18 cellular contexts compared by ENCODE assay signal in genomic region chr13:44364019-44364418, GRCh38. TPM values are rescaled to one million over a fixed set of nuclear protein-coding genes. Genes with fewer than 3 reads are reported as not detected.
A peak's percentile ranks its signal among the peaks of the same experiment; 100 is the strongest.
DNase-seq lines count a peak whose midpoint lies in the region; ATAC-seq and TF ChIP-seq lines count a peak whose summit lies in the region.
"Had no signal": no experiment of that assay in that cellular context is flagged by ENCODE, and none has a peak within 500 bp of the region (broad histone marks: within the 10 kb centered on the region; RNA-seq: fewer than 3 reads in every experiment).

No MANE protein-coding gene starts in this region.

- H3F3A ChIP-seq in SK-N-SH (replicated peaks; ENCODE audit: insufficient read depth) (peaks cover 14% of the 10 kb centered on the region), smooth muscle cell (ENCODE audit: low read depth) (peaks cover 31% of the 10 kb centered on the region)

- peak overlapping the region in 1 of 2 experiments; percentile 63; a peak in 2 of 4 replicates for H3K27ac ChIP-seq in SK-N-SH (ENCODE audit: low read depth in 2 of 2, low read length in 1 of 2)
- peak overlapping the region; percentile 32 for H3K27ac ChIP-seq in ectodermal cell (ENCODE audit: insufficient read depth, low read depth, low read length, poor library complexity, severe bottlenecking)
- H3K27ac ChIP-seq in smooth muscle cell (ENCODE audit: low read depth): peak overlapping the region; percentile 87
- H3K27ac ChIP-seq: BLaER1 treated with 17β-estradiol and CSF1 and Interleukin-3, amounts not matched to agents 10 nM and 100 nM; brain microvascular endothelial cell; HL-60; upper lobe of left lung had no signal

- WGBS in SK-N-SH (ENCODE audit: low lambda C conversion rate): 89% methylated on average over 8 of the region's 8 CpGs
- 93 to 99% methylated on average over 5 to 8 of the region's 8 CpGs for WGBS in ectodermal cell, 2 experiments
- 67% methylated on average over 8 of the region's 8 CpGs for WGBS in smooth muscle cell (ENCODE audit: low lambda C conversion rate)

- no peak for DNase-seq in SK-N-SH
- DNase-seq in left lobe of liver (ENCODE audit: low spot score): no peak
- DNase-seq in smooth muscle cell (lab: John Stamatoyannopoulos, UW; ENCODE audit: unreplicated experiment): no peak
- DNase-seq in NCI-H1417 treated with DMSO at 0.1 percent for 48 hours (lab: John Stamatoyannopoulos, UW): no peak
- no peak for DNase-seq in GOT3 (lab: John Stamatoyannopoulos, UW)
- no peak for DNase-seq in NCI-H446 (lab: John Stamatoyannopoulos, UW)
- DNase-seq: 8988T; KBM-7; left colon; NCI-H1092 treated with DMSO at 0.1 percent for 48 hours; Peyer's patch; stimulated activated naive CD4-positive, alpha-beta T cell; upper lobe of left lung had no signal

- no peak for TF ChIP-seq EP300 in SK-N-SH (IDR thresholded peaks at IDR 0.05; ENCODE audit: borderline replicate concordance in 1 of 2, low read depth in 1 of 2, low read length in 1 of 2)

- POLR2A ChIA-PET in SK-N-SH (lab: Yijun Ruan, JAX): no interaction called here

- H3K9me3 ChIP-seq in SK-N-SH (no peaks in the 10 kb centered on the region), ectodermal cell (ENCODE audit: control insufficient read depth, low read length) (no peaks in the 10 kb centered on the region), smooth muscle cell (replicated peaks; ENCODE audit: low read depth) (no peaks in the 10 kb centered on the region)
- H3K9me3 ChIP-seq: Peyer's patch, upper lobe of left lung had no signal

- H3K4me3 ChIP-seq in SK-N-SH (ENCODE audit: low read depth in 2 of 2, low read length in 1 of 2) (no peak overlapping the region), ectodermal cell (ENCODE audit: insufficient read depth, low read depth, low read length) (no peak overlapping the region), smooth muscle cell (no peak overlapping the region)
- H3K4me3 ChIP-seq: BLaER1 treated with 17β-estradiol and CSF1 and Interleukin-3, amounts not matched to agents 10 nM and 100 nM; Peyer's patch; upper lobe of left lung had no signal

- H3K79me2 ChIP-seq in SK-N-SH (ENCODE audit: insufficient read depth) (no peaks in the 10 kb centered on the region), smooth muscle cell (ENCODE audit: low read depth) (no peaks in the 10 kb centered on the region)

- H2AFZ ChIP-seq in SK-N-SH (ENCODE audit: low read depth) (peak overlapping the region; percentile 31; the same call in 1 of the 2 replicates), smooth muscle cell (ENCODE audit: low read depth) (no peak overlapping the region)

- TF ChIP-seq CTCF in SK-N-SH (IDR thresholded peaks at IDR 0.05) (no peak), smooth muscle cell (IDR thresholded peaks at IDR 0.05; ENCODE audit: borderline replicate concordance, insufficient read depth, poor library complexity, severe bottlenecking) (no peak)

- H4K20me1 ChIP-seq in SK-N-SH (ENCODE audit: insufficient read depth) (no peaks in the 10 kb centered on the region), smooth muscle cell (ENCODE audit: low read depth) (no peaks in the 10 kb centered on the region)
- H4K20me1 ChIP-seq: BLaER1 treated with 17β-estradiol and CSF1 and Interleukin-3, amounts not matched to agents 10 nM and 100 nM had no signal

- no peaks in the 10 kb centered on the region for H3K27me3 ChIP-seq in SK-N-SH (ENCODE audit: insufficient read depth)
- H3K27me3 ChIP-seq in ectodermal cell (ENCODE audit: control insufficient read depth, insufficient read depth, low read length, poor library complexity, severe bottlenecking): no peaks in the 10 kb centered on the region
- no peaks in the 10 kb centered on the region for H3K27me3 ChIP-seq in smooth muscle cell (ENCODE audit: low read depth)
- H3K27me3 ChIP-seq: BLaER1 treated with 17β-estradiol and CSF1 and Interleukin-3, amounts not matched to agents 10 nM and 100 nM; brain microvascular endothelial cell; Peyer's patch; upper lobe of left lung had no signal

- H3K4me2 ChIP-seq in SK-N-SH (no peak overlapping the region), smooth muscle cell (peak overlapping the region; percentile 75)
- H3K4me2 ChIP-seq: BLaER1 treated with 17β-estradiol and CSF1 and Interleukin-3, amounts not matched to agents 10 nM and 100 nM had no signal

- H3K9me2 ChIP-seq in SK-N-SH: no peaks in the 10 kb centered on the region

- CTCF ChIA-PET in SK-N-SH (lab: Yijun Ruan, JAX): no interaction called here

- H3K36me3 ChIP-seq in SK-N-SH (replicated peaks in 1 of 2; ENCODE audit: control insufficient read depth in 1 of 2, insufficient read depth in 2 of 2, low read length in 1 of 2): no peaks in the 10 kb centered on the region
- no peaks in the 10 kb centered on the region for H3K36me3 ChIP-seq in ectodermal cell (ENCODE audit: control insufficient read depth, insufficient read depth, low read length)
- no peaks in the 10 kb centered on the region for H3K36me3 ChIP-seq in smooth muscle cell (ENCODE audit: low read depth)
- H3K36me3 ChIP-seq: BLaER1 treated with 17β-estradiol and CSF1 and Interleukin-3, amounts not matched to agents 10 nM and 100 nM; brain microvascular endothelial cell; Peyer's patch; upper lobe of left lung had no signal

- H3K4me1 ChIP-seq in SK-N-SH (ENCODE audit: control insufficient read depth in 1 of 2, insufficient read depth in 2 of 2, low read depth in 1 of 2, low read length in 1 of 2) (peaks cover 13 to 17% of the 10 kb centered on the region in 2 experiments), ectodermal cell (ENCODE audit: control insufficient read depth, insufficient read depth, low read length) (peaks cover 16% of the 10 kb centered on the region), smooth muscle cell (ENCODE audit: low read depth) (peaks cover 22% of the 10 kb centered on the region)
- H3K4me1 ChIP-seq: upper lobe of left lung had no signal

- ATAC-seq in SK-N-SH treated with all-trans-retinoic acid at 6 μM for 48 hours (no peak), left lobe of liver (peak; percentile 8)

- H3K9ac ChIP-seq in SK-N-SH: no peak overlapping the region
- H3K9ac ChIP-seq in smooth muscle cell (ENCODE audit: low read depth): no peak overlapping the region
- H3K9ac ChIP-seq: BLaER1 treated with 17β-estradiol and CSF1 and Interleukin-3, amounts not matched to agents 10 nM and 100 nM had no signal

- no peak for TF ChIP-seq RAD21 in SK-N-SH (IDR thresholded peaks at IDR 0.05; ENCODE audit: low read length)

TF ChIP-seq in SK-N-SH, 30 proteins besides CTCF, POLR2A, EP300 and RAD21 (continues in another document):
- TF ChIP-seq RCOR1 (IDR thresholded peaks at IDR 0.05; ENCODE audit: low read length) (no peak), JUND (IDR thresholded peaks at IDR 0.05) (no peak), EZH2phosphoT487 (IDR thresholded peaks at IDR 0.05; ENCODE audit: borderline replicate concordance, low read depth) (no peak), RXRA (IDR thresholded peaks at IDR 0.05; ENCODE audit: borderline replicate concordance, low read depth) (no peak), NRF1 (IDR thresholded peaks at IDR 0.05; ENCODE audit: low read depth, low read length) (no peak), POLR2AphosphoS5 (IDR thresholded peaks at IDR 0.05; ENCODE audit: low read depth, low read length) (no peak), RFX5 (IDR thresholded peaks at IDR 0.05; ENCODE audit: low read length) (no peak), FOXJ3 (CRISPR knock-in tag; IDR thresholded peaks at IDR 0.05) (no peak), GATA2 (CRISPR knock-in tag; IDR thresholded peaks at IDR 0.05) (no peak), ELF1 (IDR thresholded peaks at IDR 0.05) (no peak), TCF12 (IDR thresholded peaks at IDR 0.05) (no peak)
- TF ChIP-seq, protein P1, sequence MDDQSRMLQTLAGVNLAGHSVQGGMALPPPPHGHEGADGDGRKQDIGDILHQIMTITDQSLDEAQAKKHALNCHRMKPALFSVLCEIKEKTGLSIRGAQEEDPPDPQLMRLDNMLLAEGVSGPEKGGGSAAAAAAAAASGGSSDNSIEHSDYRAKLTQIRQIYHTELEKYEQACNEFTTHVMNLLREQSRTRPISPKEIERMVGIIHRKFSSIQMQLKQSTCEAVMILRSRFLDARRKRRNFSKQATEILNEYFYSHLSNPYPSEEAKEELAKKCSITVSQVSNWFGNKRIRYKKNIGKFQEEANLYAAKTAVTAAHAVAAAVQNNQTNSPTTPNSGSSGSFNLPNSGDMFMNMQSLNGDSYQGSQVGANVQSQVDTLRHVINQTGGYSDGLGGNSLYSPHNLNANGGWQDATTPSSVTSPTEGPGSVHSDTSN (IDR thresholded peaks at IDR 0.05): no peak

TF ChIP-seq in SK-N-SH treated with all-trans-retinoic acid at 6 μM for 48 hours, 23 proteins besides CTCF, POLR2A, EP300 and RAD21 (continues in another document):
- no peak for TF ChIP-seq TSHZ2 (CRISPR knock-in tag; IDR thresholded peaks at IDR 0.05)
- TF ChIP-seq ISL1 (CRISPR knock-in tag; IDR thresholded peaks at IDR 0.05): no peak
- no peak for TF ChIP-seq ESRRG (CRISPR knock-in tag; IDR thresholded peaks at IDR 0.05)
- TF ChIP-seq ZNF70 (CRISPR knock-in tag; IDR thresholded peaks at IDR 0.05): no peak

RNA-seq across cellular contexts. Expression of gene SERP2, which starts 9.6 kb away (rescaled TPM):
- polyA plus RNA-seq in SK-N-SH (2012; rRNA removed) (4.9 and 6.2 TPM in 2 replicates), smooth muscle cell (1.9 and 2.1 TPM in 2 replicates)
- polyA plus RNA-seq in SK-N-SH (2012; cell fraction: cytosol; rRNA removed): 5.9 and 6.0 TPM in 2 replicates
- polyA plus RNA-seq in SK-N-SH (2012; cell fraction: nucleus; rRNA removed): 10.6 and 14.3 TPM in 2 replicates
- 8.9 TPM for polyA plus RNA-seq in ectodermal cell (2013, experiment 1 of 4)
- 9.5 TPM for polyA plus RNA-seq in ectodermal cell (2013, experiment 2 of 4)
- polyA plus RNA-seq in ectodermal cell (2013, experiment 3 of 4): 6.7 TPM
- 9.5 TPM for polyA plus RNA-seq in ectodermal cell (2013, experiment 4 of 4)
- total RNA-seq in left lobe of liver (1.5 TPM), smooth muscle cell (1.1 and 1.8 TPM in 2 replicates)
